ENCODE assay signal across 1 cellular context in the genomic region with DNA sequence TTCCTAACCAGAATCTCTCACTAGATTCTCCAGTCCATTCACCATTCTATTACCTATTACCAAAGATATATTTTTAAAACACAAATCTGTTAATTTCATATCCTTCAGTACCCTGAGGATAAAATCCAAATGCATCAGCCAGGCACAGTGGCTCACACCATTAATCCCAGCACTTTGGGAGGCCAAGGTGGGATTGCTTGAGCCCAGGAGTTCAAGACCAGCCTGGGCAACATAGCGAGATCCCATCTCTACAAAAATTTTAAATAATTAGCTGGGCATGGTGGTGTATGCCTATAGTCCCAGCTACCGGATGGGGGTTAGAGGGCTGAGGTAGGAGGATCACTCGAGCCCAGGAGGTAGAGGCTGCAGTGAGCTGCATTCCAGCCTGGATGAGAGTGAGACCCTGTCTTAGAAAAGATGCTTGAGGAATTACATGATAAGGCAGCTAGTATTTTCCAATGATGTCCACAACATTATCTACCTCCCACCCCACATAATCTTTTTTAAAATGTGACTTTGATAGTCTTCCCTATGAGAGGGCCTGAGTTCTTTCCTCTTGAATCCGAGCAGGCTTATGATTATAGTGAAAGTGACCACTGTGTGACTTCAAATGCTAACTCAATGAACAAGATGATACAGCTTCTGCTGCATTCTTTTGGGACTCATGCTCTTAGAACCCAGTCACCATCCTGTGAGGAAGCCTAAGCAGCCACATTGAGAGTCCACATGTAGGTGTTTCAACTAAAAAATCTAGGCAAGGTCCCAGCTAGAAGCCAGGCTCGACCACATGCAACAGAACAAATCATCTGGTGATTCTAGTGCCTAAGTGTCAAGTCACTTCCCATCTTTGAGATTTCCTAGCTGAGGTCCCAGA.
A peak's percentile ranks its signal among the peaks of the same experiment; 100 is the strongest.
TF ChIP-seq lines count a peak whose summit lies in the region.

No MANE protein-coding gene starts in this region.

TF ChIP-seq in HEK293, 187 proteins besides CTCF, POLR2A, EP300 and RAD21:
- TF ChIP-seq ZNF169 (tag by site-specific recombination; IDR thresholded peaks at IDR 0.05) (no peak), ZNF121 (tag by site-specific recombination; IDR thresholded peaks at IDR 0.05) (0 out of 2 replicates have a peak, but pooled peaks have one; percentile 33)
